8 cellular contexts compared by ENCODE assay signal in genomic region chr20:18566892-18567738, GRCh38. TPM values are rescaled to one million over a fixed set of nuclear protein-coding genes. Genes with fewer than 3 reads are reported as not detected.
DNase-seq lines count a peak whose midpoint lies in the region; ATAC-seq and TF ChIP-seq lines count a peak whose summit lies in the region.

TSS of gene SMIM26 (plus strand) at chr20:18567432. CDS start at chr20:18567479, 47 bp downstream.

- DNase-seq in CD8-positive, alpha-beta T cell: peak; percentile 88 to 95 (median 95)
- DNase-seq in HS-27A (ENCODE audit: low read depth) (peak; percentile 73), NK-92 (lab: John Stamatoyannopoulos, UW; ENCODE audit: unreplicated experiment) (peak; percentile 63), lung microvascular endothelial cell (ENCODE audit: low read depth in 2 of 2) (peak; percentile 89 to 90)
- DNase-seq in activated CD8-positive, alpha-beta memory T cell treated with anti-CD3 and anti-CD28 coated beads for 1 hour (ENCODE audit: extremely low read depth in 1 of 2, low read depth in 1 of 2): peak; percentile 80 to 91
- DNase-seq in effector CD8-positive, alpha-beta T cell (lab: John Stamatoyannopoulos, UW): peak; percentile 79
- peak; percentile 89 to 93 (median 92) for DNase-seq in stimulated activated CD4-positive, alpha-beta T cell treated with anti-CD3 and anti-CD28 coated beads, TNF-alpha, amount 100 ng/mL, for 48 hours (ENCODE audit: low read depth in 3 of 3)

- peak within 1 kb of the TSS; percentile 96 for H3K4me3 Mint-ChIP-seq in CD8-positive, alpha-beta T cell

- H3K4me1 ChIP-seq in CD8-positive, alpha-beta T cell (ENCODE audit: insufficient read depth, low read length): peaks cover 14% of the 10 kb centered on the region

- peak; percentile 98 for ATAC-seq in CD8-positive, alpha-beta T cell
- ATAC-seq in GM19467 (IDR thresholded peaks at IDR 0.05; ENCODE audit: unreplicated experiment): peak; percentile 98

- peak within 1 kb of the TSS; percentile 99 for H3K27ac Mint-ChIP-seq in CD8-positive, alpha-beta T cell

- H3K27ac ChIP-seq in CD8-positive, alpha-beta T cell (ENCODE audit: low read depth, low read length): peak within 1 kb of the TSS; percentile 79

- TF ChIP-seq CTCF in CD8-positive, alpha-beta T cell (IDR thresholded peaks at IDR 0.05): no peak

- H3K4me3 ChIP-seq in CD8-positive, alpha-beta T cell (ENCODE audit: low read depth, low read length): peak within 1 kb of the TSS; percentile 54

- H3K9me3 Mint-ChIP-seq in CD8-positive, alpha-beta T cell: no peaks in the 10 kb centered on the region

- H3K36me3 ChIP-seq in CD8-positive, alpha-beta T cell (ENCODE audit: insufficient read depth, low read length): no peaks in the 10 kb centered on the region

- intact Hi-C loops in CD8-positive, alpha-beta T cell (cut with DNase I, micrococcal nuclease): loop anchor here (1.0 to 10.0 kb wide), 11 partner anchors 21 to 1486 kb away; partner anchors contain the start of genes CFAP61 (in 2 of the 2), CRNKL1 (in 2 of the 2), DZANK1 (in 2 of the 2) and KAT14 (in 2 of the 2)

- no peaks in the 10 kb centered on the region for H3K9me3 ChIP-seq in CD8-positive, alpha-beta T cell (ENCODE audit: low read length)

- peaks cover 46% of the 10 kb centered on the region for H3K36me3 Mint-ChIP-seq in CD8-positive, alpha-beta T cell

- POLR2A ChIA-PET in CD8-positive, alpha-beta T cell (lab: Charles Lee): interaction anchor here (1.1 to 2.1 kb wide), 3 partner anchors 22 to 227 kb away, joined by 3 to 15 read pairs (median 4); partner anchors contain the start of gene SEC23B

- H3K27me3 Mint-ChIP-seq in CD8-positive, alpha-beta T cell (ENCODE audit: low read depth): no peaks in the 10 kb centered on the region

- H3K4me1 Mint-ChIP-seq in CD8-positive, alpha-beta T cell (ENCODE audit: low read depth): peaks cover 22% of the 10 kb centered on the region

- H3K27me3 ChIP-seq in CD8-positive, alpha-beta T cell (ENCODE audit: insufficient read depth, low read length): no peaks in the 10 kb centered on the region

- CTCF ChIA-PET in CD8-positive, alpha-beta T cell (lab: Charles Lee): interaction anchor here (0.8 kb wide), 1 partner anchor 60 kb away, joined by 3 read pairs; the partner anchor contains the start of gene SEC23B

RNA-seq across cellular contexts. Expression of gene SMIM26, which starts in this region (rescaled TPM):
- total RNA-seq in CD8-positive, alpha-beta T cell: 10 to 100 TPM; 63.9 to 64.8 TPM
- total RNA-seq in lung microvascular endothelial cell: 51.9 and 82.3 TPM in 2 replicates

Comparison
In these comparisons a context has a peak if more than half of its experiments do, and no peak if none do; other contexts are left out.
1. Peak in every context shown above with its lines: DNase-seq, ATAC-seq, H3K4me3 ChIP-seq and H3K27ac ChIP-seq.